9 cellular contexts compared by ENCODE assay signal in the genomic region with DNA sequence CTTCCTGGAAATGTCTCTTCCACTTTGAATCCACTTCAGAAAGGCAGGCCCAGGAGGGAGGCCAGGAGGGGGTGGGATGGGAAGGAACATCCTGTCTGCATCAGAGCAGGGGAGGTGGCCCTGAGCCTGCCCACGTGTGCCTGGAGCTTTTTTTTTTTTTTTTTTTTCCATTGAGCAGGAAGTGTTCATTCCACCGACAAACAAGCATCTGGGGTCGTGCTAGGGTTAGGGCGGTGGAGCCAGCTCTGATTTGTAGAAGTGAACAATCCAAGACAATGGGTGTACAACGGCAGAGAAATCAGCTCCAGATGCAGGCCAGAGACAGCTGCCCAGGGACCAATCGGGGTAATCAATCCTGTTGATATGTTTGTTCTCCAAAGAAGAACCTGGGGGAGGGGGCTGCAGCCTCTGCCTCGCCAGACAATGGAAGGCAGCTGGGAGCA.
DNase-seq lines count a peak whose midpoint lies in the region; ATAC-seq lines count a peak whose summit lies in the region.
"Had no signal": no experiment of that assay in that cellular context is flagged by ENCODE, and none has a peak within 500 bp of the region (broad histone marks: within the 10 kb centered on the region; RNA-seq: fewer than 3 reads in every experiment).

No MANE protein-coding gene starts in this region.

- ATAC-seq in HG02973 (IDR thresholded peaks at IDR 0.05; ENCODE audit: unreplicated experiment) (no peak), HG03469 (IDR thresholded peaks at IDR 0.05; ENCODE audit: unreplicated experiment) (no peak), HG02852 (IDR thresholded peaks at IDR 0.05; ENCODE audit: unreplicated experiment) (no peak)

- H3K79me2 ChIP-seq in ACC112 (ENCODE audit: control insufficient read depth, insufficient read depth, low read length, unreplicated experiment): no peaks in the 10 kb centered on the region

- peak overlapping the region; percentile 6 for H2AFZ ChIP-seq in ACC112 (ENCODE audit: low read length, unreplicated experiment)

- no peak overlapping the region for H3K27ac ChIP-seq in ACC112 (ENCODE audit: low read depth, low read length)

- peaks cover 9% of the 10 kb centered on the region for H3K4me1 ChIP-seq in ACC112 (ENCODE audit: control insufficient read depth, insufficient read depth, low read length, unreplicated experiment)

- no peak overlapping the region for H3K4me3 ChIP-seq in ACC112 (ENCODE audit: low read depth, low read length)

- no peaks in the 10 kb centered on the region for H3K36me3 ChIP-seq in ACC112 (ENCODE audit: insufficient read depth, low read length)

- no peaks in the 10 kb centered on the region for H3K27me3 ChIP-seq in ACC112 (ENCODE audit: insufficient read depth, low read length)

- DNase-seq in HS-5 (ENCODE audit: low read depth) (peak; percentile 28), astrocyte of the hippocampus (ENCODE audit: low read depth, low spot score) (peak; percentile 54), left kidney (ENCODE audit: low read depth, low spot score) (peak; percentile 82), Ammon's horn (ENCODE audit: low spot score) (no peak)
- DNase-seq: nucleus accumbens had no signal
